3 cellular contexts compared by ENCODE assay signal in genomic region chr18:50057009-50057408, GRCh38.
TF ChIP-seq lines count a peak whose summit lies in the region.

No MANE protein-coding gene starts in this region.

TF ChIP-seq in HCT116, 20 proteins besides CTCF, POLR2A, EP300 and RAD21:
- TF ChIP-seq CEBPB (IDR thresholded peaks at IDR 0.05; ENCODE audit: low read depth), result no peak
- TF ChIP-seq EGR1 (IDR thresholded peaks at IDR 0.05; ENCODE audit: low read depth), result no peak
- no peak for TF ChIP-seq EZH2phosphoT487 (IDR thresholded peaks at IDR 0.05; ENCODE audit: borderline replicate concordance)
- no peak for TF ChIP-seq SP1 (IDR thresholded peaks at IDR 0.05; ENCODE audit: low read depth)
- TF ChIP-seq ZFX (IDR thresholded peaks at IDR 0.05), result no peak
- no peak for TF ChIP-seq ZBTB33 (IDR thresholded peaks at IDR 0.05; ENCODE audit: extremely low read depth, insufficient replicate concordance, low read length)
- no peak for TF ChIP-seq JUND (IDR thresholded peaks at IDR 0.05)

TF ChIP-seq in H1, 55 proteins besides CTCF, POLR2A, EP300 and RAD21:
- TF ChIP-seq JUN (IDR thresholded peaks at IDR 0.05; ENCODE audit: low read depth, low read length) (no peak), CTBP2 (IDR thresholded peaks at IDR 0.05; ENCODE audit: borderline replicate concordance, insufficient read depth, insufficient read length, low read length) (no peak), GTF2F1 (IDR thresholded peaks at IDR 0.05; ENCODE audit: borderline replicate concordance, low read depth, low read length) (no peak), HDAC2 (IDR thresholded peaks at IDR 0.05; ENCODE audit: borderline replicate concordance in 1 of 2, low read depth in 2 of 2, low read length in 2 of 2) (no peak), CHD2 (IDR thresholded peaks at IDR 0.05; ENCODE audit: low read length) (no peak), RFX5 (IDR thresholded peaks at IDR 0.05; ENCODE audit: borderline replicate concordance, low read depth, low read length) (no peak), JUND (IDR thresholded peaks at IDR 0.05; ENCODE audit: low read length) (no peak), SAP30 (IDR thresholded peaks at IDR 0.05; ENCODE audit: insufficient read depth, insufficient replicate concordance, low read length) (no peak), ATF2 (IDR thresholded peaks at IDR 0.05; ENCODE audit: low read length) (no peak), CBX5 (IDR thresholded peaks at IDR 0.05; ENCODE audit: low read depth, low read length) (no peak), ASH2L (IDR thresholded peaks at IDR 0.05; ENCODE audit: low read length) (no peak), KDM4A (IDR thresholded peaks at IDR 0.05; ENCODE audit: low read depth, low read length, severe bottlenecking) (no peak), RBBP5 (IDR thresholded peaks at IDR 0.05; ENCODE audit: borderline replicate concordance, low read depth, low read length) (no peak), YY1 (IDR thresholded peaks at IDR 0.05; ENCODE audit: low read depth, low read length) (no peak), CHD7 (IDR thresholded peaks at IDR 0.05; ENCODE audit: insufficient replicate concordance, low read length) (no peak)
TF ChIP-seq in H1: peak in this region for 0.

TF ChIP-seq in neural cell, 6 proteins besides CTCF, POLR2A, EP300 and RAD21:
- TF ChIP-seq MXI1 (conservative IDR thresholded peaks at IDR 0.05; ENCODE audit: poor library complexity, severe bottlenecking), result no peak
- no peak for TF ChIP-seq POLR2AphosphoS5 (IDR thresholded peaks at IDR 0.05)
- TF ChIP-seq REST (IDR thresholded peaks at IDR 0.05; ENCODE audit: borderline replicate concordance), result no peak
- TF ChIP-seq SMC3 (conservative IDR thresholded peaks at IDR 0.05; ENCODE audit: poor library complexity), result no peak
